ENCODE assay signal across 9 cellular contexts in the genomic region with DNA sequence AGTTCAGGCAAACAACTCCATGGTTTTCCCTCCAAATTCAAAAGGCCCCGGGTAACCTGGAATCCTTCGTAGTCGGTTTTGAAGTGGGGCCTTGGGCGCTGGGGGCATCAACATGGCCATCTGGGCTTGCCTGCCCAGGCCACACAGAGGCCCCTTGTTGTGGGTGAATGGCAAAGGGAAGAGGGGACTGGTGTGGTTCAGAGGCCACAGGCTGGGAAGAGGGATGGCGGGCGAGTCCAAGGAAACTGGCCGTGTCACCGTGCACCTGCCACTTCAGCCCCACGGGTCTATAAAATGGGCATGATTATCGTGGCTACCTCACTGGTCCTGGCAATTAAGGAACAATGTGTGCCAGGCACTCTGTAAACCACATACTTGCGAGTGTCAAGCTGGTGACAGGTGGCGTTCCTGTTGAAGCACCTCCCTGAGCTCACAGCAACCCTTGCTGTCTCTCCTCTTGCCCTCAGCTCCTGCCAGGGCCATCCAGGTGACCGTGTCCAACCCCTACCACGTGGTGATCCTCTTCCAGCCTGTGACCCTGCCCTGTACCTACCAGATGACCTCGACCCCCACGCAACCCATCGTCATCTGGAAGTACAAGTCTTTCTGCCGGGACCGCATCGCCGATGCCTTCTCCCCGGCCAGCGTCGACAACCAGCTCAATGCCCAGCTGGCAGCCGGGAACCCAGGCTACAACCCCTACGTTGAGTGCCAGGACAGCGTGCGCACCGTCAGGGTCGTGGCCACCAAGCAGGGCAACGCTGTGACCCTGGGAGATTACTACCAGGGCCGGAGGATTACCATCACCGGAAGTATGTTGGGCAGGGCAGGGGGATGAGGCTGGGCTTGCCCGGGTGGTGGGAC. TPM values are rescaled to one million over a fixed set of nuclear protein-coding genes. Genes with fewer than 3 reads are reported as not detected.
DNase-seq lines count a peak whose midpoint lies in the region; ATAC-seq and TF ChIP-seq lines count a peak whose summit lies in the region.
"Had no signal": no experiment of that assay in that cellular context is flagged by ENCODE, and none has a peak within 500 bp of the region (broad histone marks: within the 10 kb centered on the region; RNA-seq: fewer than 3 reads in every experiment).

No MANE protein-coding gene starts in this region.

- peak overlapping the region; percentile 93 for H3K4me2 ChIP-seq in HCT116 (ENCODE audit: low read length)
- peak overlapping the region; percentile 74 for H3K4me2 ChIP-seq in smooth muscle cell

- ATAC-seq in HCT116 (no peak), GM21381 (IDR thresholded peaks at IDR 0.05; ENCODE audit: unreplicated experiment) (no peak), HG03097 (IDR thresholded peaks at IDR 0.05; ENCODE audit: low FRiP score, unreplicated experiment) (no peak)

- H3K27me3 ChIP-seq in HCT116 (ENCODE audit: insufficient read depth, low read length) (no peaks in the 10 kb centered on the region), iPS-15b (ENCODE audit: control insufficient read depth, insufficient read depth, low read length) (no peaks in the 10 kb centered on the region), smooth muscle cell (ENCODE audit: low read depth) (peaks cover 58% of the 10 kb centered on the region)

- H3K9me3 ChIP-seq in HCT116 (ENCODE audit: control insufficient read depth in 1 of 2, insufficient read depth in 1 of 2, low read depth in 1 of 2, low read length in 2 of 2) (no peaks in the 10 kb centered on the region), iPS-15b (ENCODE audit: control insufficient read depth, insufficient read depth, low read length) (no peaks in the 10 kb centered on the region), smooth muscle cell (replicated peaks; ENCODE audit: low read depth) (no peaks in the 10 kb centered on the region)

- TF ChIP-seq CTCF in HCT116 (IDR thresholded peaks at IDR 0.05 in 2 of 3, conservative IDR thresholded peaks at IDR 0.05 in 1 of 3; ENCODE audit: borderline replicate concordance in 1 of 3, insufficient read depth in 1 of 3, low read depth in 2 of 3, low read length in 2 of 3): no peak
- TF ChIP-seq CTCF in smooth muscle cell (IDR thresholded peaks at IDR 0.05; ENCODE audit: borderline replicate concordance, insufficient read depth, poor library complexity, severe bottlenecking): no peak

- H3K27ac ChIP-seq in HCT116 (ENCODE audit: low read depth, low read length) (peak overlapping the region; percentile 98), smooth muscle cell (ENCODE audit: low read depth) (no peak overlapping the region)

- CTCF ChIA-PET in HCT116 (lab: Charles Lee): no interaction called here
- CTCF ChIA-PET in activated CD4-positive, alpha-beta memory T cell treated with anti-CD3 and anti-CD28 coated beads, Interleukin-2, amount 10 ng/mL, durations not matched to agents 7 days and 5 days (lab: Charles Lee): interaction anchor here (0.6 kb wide), 1 partner anchor 221 kb away, joined by 3 read pairs; no protein-coding TSS in a partner anchor

- peak overlapping the region; percentile 79 for H3K4me3 Mint-ChIP-seq in activated CD4-positive, alpha-beta memory T cell treated with anti-CD3 and anti-CD28 coated beads, Interleukin-2, amount 10 ng/mL, durations not matched to agents 7 days and 5 days

- H3K4me3 ChIP-seq in HCT116 (replicated peaks in 1 of 2; ENCODE audit: low read depth in 1 of 2, low read length in 2 of 2) (peak overlapping the region; percentile 98 to 99), iPS-15b (ENCODE audit: low read depth, low read length) (peak overlapping the region; percentile 90), smooth muscle cell (peak overlapping the region; percentile 57)

- H3K36me3 ChIP-seq in HCT116 (ENCODE audit: control insufficient read depth in 1 of 2, insufficient read depth in 2 of 2, low read length in 2 of 2): peaks cover 22 to 33% of the 10 kb centered on the region in 2 experiments
- peaks cover 31% of the 10 kb centered on the region for H3K36me3 ChIP-seq in iPS-15b (ENCODE audit: control insufficient read depth, insufficient read depth, low read length)
- H3K36me3 ChIP-seq in smooth muscle cell (ENCODE audit: low read depth): no peaks in the 10 kb centered on the region

- H3K9ac ChIP-seq in HCT116 (ENCODE audit: low read length): peak overlapping the region; percentile 93
- H3K9ac ChIP-seq in iPS-15b (ENCODE audit: low read depth, low read length): peak overlapping the region; percentile 99
- no peak overlapping the region for H3K9ac ChIP-seq in smooth muscle cell (ENCODE audit: low read depth)

- no peak overlapping the region for H3K27ac Mint-ChIP-seq in activated CD4-positive, alpha-beta memory T cell treated with anti-CD3 and anti-CD28 coated beads, Interleukin-2, amount 10 ng/mL, durations not matched to agents 7 days and 5 days

- H3K4me1 ChIP-seq in HCT116 (ENCODE audit: control insufficient read depth in 1 of 2, insufficient read depth in 2 of 2, low read length in 2 of 2) (peaks cover 10 to 26% of the 10 kb centered on the region in 2 experiments), iPS-15b (ENCODE audit: control insufficient read depth, insufficient read depth, low read length) (peaks cover 6% of the 10 kb centered on the region), smooth muscle cell (ENCODE audit: low read depth) (no peaks in the 10 kb centered on the region)

- DNase-seq in HCT116 (ENCODE audit: low read depth, low spot score) (no peak), smooth muscle cell (lab: John Stamatoyannopoulos, UW; ENCODE audit: unreplicated experiment) (no peak), HuH-7 (ENCODE audit: low spot score) (no peak)
- no peak for DNase-seq in activated CD4-positive, alpha-beta memory T cell treated with anti-CD3 and anti-CD28 coated beads, Interleukin-2, amount 10 ng/mL, durations not matched to agents 7 days and 5 days
- DNase-seq: KBM-7 had no signal

- peaks cover 33% of the 10 kb centered on the region for H3K4me1 Mint-ChIP-seq in activated CD4-positive, alpha-beta memory T cell treated with anti-CD3 and anti-CD28 coated beads, Interleukin-2, amount 10 ng/mL, durations not matched to agents 7 days and 5 days

- H3K36me3 Mint-ChIP-seq in activated CD4-positive, alpha-beta memory T cell treated with anti-CD3 and anti-CD28 coated beads, Interleukin-2, amount 10 ng/mL, durations not matched to agents 7 days and 5 days (ENCODE audit: low read depth): peaks cover 11% of the 10 kb centered on the region

- TF ChIP-seq RAD21 in HCT116 (IDR thresholded peaks at IDR 0.05; ENCODE audit: low read depth): no peak

- TF ChIP-seq POLR2A in HCT116 (IDR thresholded peaks at IDR 0.05; ENCODE audit: borderline replicate concordance, extremely low read depth, insufficient read depth, insufficient read length): no peak

- peaks cover 34% of the 10 kb centered on the region for H3K27me3 Mint-ChIP-seq in activated CD4-positive, alpha-beta memory T cell treated with anti-CD3 and anti-CD28 coated beads, Interleukin-2, amount 10 ng/mL, durations not matched to agents 7 days and 5 days

- H3K9me2 ChIP-seq in HCT116 (ENCODE audit: insufficient read depth): no peaks in the 10 kb centered on the region

- POLR2A ChIA-PET in HCT116 (lab: Charles Lee): no interaction called here
- POLR2A ChIA-PET in activated CD4-positive, alpha-beta memory T cell treated with anti-CD3 and anti-CD28 coated beads, Interleukin-2, amount 10 ng/mL, durations not matched to agents 7 days and 5 days (lab: Charles Lee): interaction anchor here (1.1 to 2.0 kb wide), 3 partner anchors 11 to 42 kb away, joined by 3 to 7 read pairs (median 4); no protein-coding TSS in a partner anchor

- H4K20me1 ChIP-seq in HCT116 (ENCODE audit: insufficient read depth) (peaks cover 4% of the 10 kb centered on the region; the same call in 1 of the 2 replicates), smooth muscle cell (ENCODE audit: low read depth) (no peaks in the 10 kb centered on the region)

- RAD21 ChIA-PET in HCT116 (lab: Charles Lee; ENCODE audit: low non-redundant PET in 1 of 2, low total read pairs in 2 of 2, uncharacterized antibody in 2 of 2, unreplicated experiment in 2 of 2): no interaction called here

- intact Hi-C loops in HCT116 (cut with micrococcal nuclease): loop anchor here (5.0 kb wide), 2 partner anchors 88 to 183 kb away; no protein-coding TSS in a partner anchor

- BruUV-seq in HCT116 (replicated peaks; lab: Mats Ljungman, UMichigan): TSS peak; percentile 65

- no peak overlapping the region for H2AFZ ChIP-seq in HCT116 (ENCODE audit: low read depth, low read length, poor library complexity, severe bottlenecking)
- no peak overlapping the region for H2AFZ ChIP-seq in smooth muscle cell (ENCODE audit: low read depth)

- H3K79me2 ChIP-seq in HCT116 (ENCODE audit: insufficient read depth, low read length) (peaks cover 59% of the 10 kb centered on the region), smooth muscle cell (ENCODE audit: low read depth) (no peaks in the 10 kb centered on the region)

- peaks cover 8% of the 10 kb centered on the region for H3K9me3 Mint-ChIP-seq in activated CD4-positive, alpha-beta memory T cell treated with anti-CD3 and anti-CD28 coated beads, Interleukin-2, amount 10 ng/mL, durations not matched to agents 7 days and 5 days

- 87% methylated on average over 34 of the region's 34 CpGs for WGBS in smooth muscle cell (ENCODE audit: low lambda C conversion rate)

- no peaks in the 10 kb centered on the region for H3F3A ChIP-seq in smooth muscle cell (ENCODE audit: low read depth)

RNA-seq across cellular contexts. Expression of a gene that starts 1.3 kb away (rescaled TPM):
- 211 TPM for total RNA-seq in HCT116 (2021; ENCODE audit: unreplicated experiment)
- 486 and 684 TPM in 2 replicates for polyA plus RNA-seq in HCT116 (2012)
- total RNA-seq in activated CD4-positive, alpha-beta memory T cell treated with anti-CD3 and anti-CD28 coated beads, Interleukin-2, amount 10 ng/mL, durations not matched to agents 7 days and 5 days: 10 to 100 TPM; 13.2 to 13.3 TPM
- total RNA-seq in smooth muscle cell: 11.3 and 14.0 TPM in 2 replicates
- 14.2 and 85.3 TPM in 2 replicates for polyA plus RNA-seq in smooth muscle cell

RNA-seq across cellular contexts. Expression of a gene that starts 18.7 kb away (rescaled TPM):
- total RNA-seq in HCT116 (2021; ENCODE audit: unreplicated experiment): 98.4 TPM
- polyA plus RNA-seq in HCT116 (2012): 92.9 and 106 TPM in 2 replicates
- total RNA-seq in activated CD4-positive, alpha-beta memory T cell treated with anti-CD3 and anti-CD28 coated beads, Interleukin-2, amount 10 ng/mL, durations not matched to agents 7 days and 5 days: 100 to 1,000 TPM; 164 to 172 TPM
- 30.4 and 34.4 TPM in 2 replicates for total RNA-seq in smooth muscle cell
- 20.0 and 22.7 TPM in 2 replicates for polyA plus RNA-seq in smooth muscle cell

RNA-seq across cellular contexts. Expression of a gene that starts 21.5 kb away (rescaled TPM):
- total RNA-seq in HCT116 (2021; ENCODE audit: unreplicated experiment) (not detected), smooth muscle cell (not detected in 2 replicates)
- not detected in 2 replicates for polyA plus RNA-seq in HCT116 (2012)
- not detected for total RNA-seq in activated CD4-positive, alpha-beta memory T cell treated with anti-CD3 and anti-CD28 coated beads, Interleukin-2, amount 10 ng/mL, durations not matched to agents 7 days and 5 days
- polyA plus RNA-seq in smooth muscle cell: not detected in 2 replicates
- total RNA-seq: endothelial cell of umbilical vein had no signal
- polyA plus RNA-seq: endothelial cell of umbilical vein had no signal

RNA-seq across cellular contexts. Expression of a gene that starts 32.2 kb away (rescaled TPM):
- total RNA-seq in HCT116 (2021; ENCODE audit: unreplicated experiment) (not detected), smooth muscle cell (not detected in 2 replicates)
- not detected in 2 replicates for polyA plus RNA-seq in HCT116 (2012)
- under 1 TPM; 0.38 to 0.43 TPM for total RNA-seq in activated CD4-positive, alpha-beta memory T cell treated with anti-CD3 and anti-CD28 coated beads, Interleukin-2, amount 10 ng/mL, durations not matched to agents 7 days and 5 days
- not detected in 2 replicates for polyA plus RNA-seq in smooth muscle cell
- polyA plus RNA-seq: endothelial cell of umbilical vein had no signal

RNA-seq across cellular contexts. Expression of a gene that starts 41.9 kb away (rescaled TPM):
- total RNA-seq in HCT116 (2021; ENCODE audit: unreplicated experiment) (0.17 TPM), smooth muscle cell (not detected in 2 replicates)
- polyA plus RNA-seq in HCT116 (2012): 0.06 and 0.23 TPM in 2 replicates
- total RNA-seq in activated CD4-positive, alpha-beta memory T cell treated with anti-CD3 and anti-CD28 coated beads, Interleukin-2, amount 10 ng/mL, durations not matched to agents 7 days and 5 days: not detected
- polyA plus RNA-seq in smooth muscle cell: not detected in 2 replicates
- total RNA-seq: endothelial cell of umbilical vein had no signal
- polyA plus RNA-seq: endothelial cell of umbilical vein had no signal

Comparison
In these comparisons a context has a peak if more than half of its experiments do, and no peak if none do; other contexts are left out.
1. RNA of a gene that starts 1.3 kb away (total RNA-seq): 211 TPM in HCT116 (single experiment); 11.3 to 14.0 TPM in smooth muscle cell and 13.2 to 13.3 TPM in activated CD4-positive, alpha-beta memory T cell treated with anti-CD3 and anti-CD28 coated beads, Interleukin-2, amount 10 ng/mL, durations not matched to agents 7 days and 5 days; every median in the first group is over 10 times any median in the second.
2. Peak in every context shown above with its lines, with median percentiles within 50 percentile points of each other: H3K4me3 ChIP-seq.